8 cellular contexts compared by ENCODE assay signal in genomic region chr17:80361495-80362220, GRCh38. TPM values are rescaled to one million over a fixed set of nuclear protein-coding genes. Genes with fewer than 3 reads are reported as not detected.
DNase-seq lines count a peak whose midpoint lies in the region; ATAC-seq and TF ChIP-seq lines count a peak whose summit lies in the region.

No MANE protein-coding gene starts in this region.

- H3K4me3 Mint-ChIP-seq in activated CD4-positive, alpha-beta memory T cell treated with anti-CD3 and anti-CD28 coated beads for 36 hours = no peak overlapping the region

- H3K4me1 Mint-ChIP-seq in activated CD4-positive, alpha-beta memory T cell treated with anti-CD3 and anti-CD28 coated beads for 36 hours (ENCODE audit: low read depth) = no peaks in the 10 kb centered on the region

- POLR2A ChIA-PET in activated CD4-positive, alpha-beta memory T cell treated with anti-CD3 and anti-CD28 coated beads for 36 hours (lab: Charles Lee) = no interaction called here

- ATAC-seq in body of pancreas (no peak), HG03442 (IDR thresholded peaks at IDR 0.05; ENCODE audit: unreplicated experiment) (no peak), GM18517 (IDR thresholded peaks at IDR 0.05; ENCODE audit: unreplicated experiment) (no peak)

- H3K27me3 ChIP-seq in body of pancreas = no peaks in the 10 kb centered on the region

- intact Hi-C loops in activated CD4-positive, alpha-beta memory T cell treated with anti-CD3 and anti-CD28 coated beads for 36 hours (cut with micrococcal nuclease) = no loop called here
- intact Hi-C loops in body of pancreas (cut with DNase I) = no loop called here

- H3K9me3 ChIP-seq in body of pancreas = no peaks in the 10 kb centered on the region

- CTCF ChIA-PET in activated CD4-positive, alpha-beta memory T cell treated with anti-CD3 and anti-CD28 coated beads for 36 hours (lab: Charles Lee) = interaction anchor here (1.0 to 1.2 kb wide), 2 partner anchors 98 to 165 kb away, joined by 3 to 4 read pairs; no protein-coding TSS in a partner anchor

- peaks cover 84% of the 10 kb centered on the region for H3K36me3 Mint-ChIP-seq in activated CD4-positive, alpha-beta memory T cell treated with anti-CD3 and anti-CD28 coated beads for 36 hours

- H3K27ac ChIP-seq in body of pancreas = no peak overlapping the region

- in situ Hi-C loops in GM13977 (cut with MboI; ENCODE audit: low pct_unique_long_range_greater_than_20kb, low sequenced_read_pairs, unreplicated experiment) = no loop called here

- no peak overlapping the region for H3K27ac Mint-ChIP-seq in activated CD4-positive, alpha-beta memory T cell treated with anti-CD3 and anti-CD28 coated beads for 36 hours

- TF ChIP-seq CTCF in AG09319 (IDR thresholded peaks at IDR 0.05; ENCODE audit: low read depth, low read length) (peak; percentile 20), GM13977 (IDR thresholded peaks at IDR 0.05; ENCODE audit: extremely low read depth, insufficient read depth, missing control alignments) (peak; percentile 33), body of pancreas (IDR thresholded peaks at IDR 0.05) (peak in 1 of 7 experiments; percentile 10)

- peaks cover 28% of the 10 kb centered on the region for H3K4me1 ChIP-seq in body of pancreas

- no peak for DNase-seq in AG09319 (ENCODE audit: extremely low read depth, low read depth)
- DNase-seq in GM13977 (ENCODE audit: low spot score) = no peak
- peak; percentile 41 for DNase-seq in activated CD4-positive, alpha-beta memory T cell treated with anti-CD3 and anti-CD28 coated beads for 36 hours
- DNase-seq in iPS-NIHi11 (ENCODE audit: low spot score) = peak; percentile 78
- DNase-seq in body of pancreas = no peak
- DNase-seq in C1 segment of cervical spinal cord (lab: John Stamatoyannopoulos, UW) = no peak

- no peak for TF ChIP-seq POLR2A in body of pancreas (IDR thresholded peaks at IDR 0.05)

- H3K36me3 ChIP-seq in body of pancreas (replicated peaks in 1 of 2; ENCODE audit: insufficient read depth in 1 of 2, low read depth in 2 of 2) = peaks cover 3 to 34% of the 10 kb centered on the region in 2 donors

- H3K4me3 ChIP-seq in body of pancreas = no peak overlapping the region

- H3K27me3 Mint-ChIP-seq in activated CD4-positive, alpha-beta memory T cell treated with anti-CD3 and anti-CD28 coated beads for 36 hours = no peaks in the 10 kb centered on the region

- WGBS in body of pancreas, 2 donors = 89 to 94% methylated on average over 18 of the region's 18 CpGs

- H3K9me3 Mint-ChIP-seq in activated CD4-positive, alpha-beta memory T cell treated with anti-CD3 and anti-CD28 coated beads for 36 hours = no peaks in the 10 kb centered on the region

RNA-seq across cellular contexts. Expression of gene ENDOV, which starts 53.3 kb away (rescaled TPM):
- total RNA-seq in activated CD4-positive, alpha-beta memory T cell treated with anti-CD3 and anti-CD28 coated beads for 36 hours = 10 to 100 TPM; 16.1 to 16.3 TPM
- total RNA-seq in body of pancreas = 10 to 100 TPM in 1 of 2 donors, 1 to 10 TPM in 1; 8.3 to 17.5 TPM

Comparison
In these comparisons a context has a peak if more than half of its experiments do, and no peak if none do; other contexts are left out.
1. DNase-seq: peak in activated CD4-positive, alpha-beta memory T cell treated with anti-CD3 and anti-CD28 coated beads for 36 hours (single experiment) and iPS-NIHi11 (single experiment); none in AG09319 (single experiment), GM13977 (single experiment), body of pancreas (0 of 4) and C1 segment of cervical spinal cord (0 of 14).